In genomic region chr14:98582276-98582675, GRCh38 we compare ENCODE assay signal across 26 cellular contexts.
"Had no signal": no experiment of that assay in that cellular context is flagged by ENCODE, and none has a peak within 500 bp of the region (broad histone marks: within the 10 kb centered on the region; RNA-seq: fewer than 3 reads in every experiment).

No MANE protein-coding gene starts in this region.

- H3K79me2 ChIP-seq: hepatocyte had no signal

- H3K27me3 ChIP-seq: gastrocnemius medialis, heart left ventricle, hepatocyte, neutrophil, pancreas, right lobe of liver, suprapubic skin, vagina had no signal

- H3K36me3 ChIP-seq: gastrocnemius medialis, heart left ventricle, neutrophil, pancreas, right lobe of liver, suprapubic skin, vagina had no signal

- DNase-seq: effector CD8-positive, alpha-beta T cell; endodermal cell; foreskin fibroblast; gastrocnemius medialis; heart left ventricle; kidney; mesenchymal stem cell; mucosa of descending colon; naive B cell; pancreas; right lobe of liver; small intestine; stimulated activated CD4-positive, alpha-beta T cell treated with anti-CD3 and anti-CD28 coated beads, Interleukin-15, amount 100 ng/mL, for 24 hours; stimulated activated CD4-positive, alpha-beta T cell treated with anti-CD3 and anti-CD28 coated beads, Interleukin-4, amount 100 ng/mL, for 1 hour; stimulated activated CD8-positive, alpha-beta memory T cell treated with anti-CD3 and anti-CD28 coated beads, Interleukin-4, amount 100 ng/mL, for 48 hours; stimulated activated naive CD4-positive, alpha-beta T cell; stimulated activated naive CD8-positive, alpha-beta T cell treated with anti-CD3 and anti-CD28 coated beads, Interleukin-15, amount 100 ng/mL, for 72 hours; trophoblast cell had no signal

- H3K27ac ChIP-seq: epithelial cell of prostate, gastrocnemius medialis, heart left ventricle, hepatocyte, neutrophil, pancreas, right lobe of liver, suprapubic skin, vagina had no signal

- ATAC-seq: esophagus mucosa; gastrocnemius medialis; heart left ventricle; left lobe of liver; mucosa of descending colon; natural killer cell treated with Interleukin-12 subunit alpha and Interleukin-12 subunit beta and Interleukin-15 and Interleukin-18, amount 100 ng/mL, for 72 hours; pancreas; right lobe of liver; stimulated activated naive CD8-positive, alpha-beta T cell treated with anti-CD3 and anti-CD28 coated beads, Interleukin-15, amount 100 ng/mL, for 72 hours had no signal

- H3K9me3 ChIP-seq: gastrocnemius medialis, heart left ventricle, mucosa of descending colon, neutrophil, pancreas, right lobe of liver, suprapubic skin, vagina had no signal

- H3K4me2 ChIP-seq: hepatocyte had no signal

- H2AFZ ChIP-seq: hepatocyte had no signal

- H3K4me1 ChIP-seq: gastrocnemius medialis, heart left ventricle, pancreas, right lobe of liver, suprapubic skin, vagina had no signal

- H3K4me3 ChIP-seq: gastrocnemius medialis, heart left ventricle, hepatocyte, mucosa of descending colon, pancreas, right lobe of liver, suprapubic skin, vagina had no signal
